Comparison of ENCODE assay signal across 17 cellular contexts in the genomic region with DNA sequence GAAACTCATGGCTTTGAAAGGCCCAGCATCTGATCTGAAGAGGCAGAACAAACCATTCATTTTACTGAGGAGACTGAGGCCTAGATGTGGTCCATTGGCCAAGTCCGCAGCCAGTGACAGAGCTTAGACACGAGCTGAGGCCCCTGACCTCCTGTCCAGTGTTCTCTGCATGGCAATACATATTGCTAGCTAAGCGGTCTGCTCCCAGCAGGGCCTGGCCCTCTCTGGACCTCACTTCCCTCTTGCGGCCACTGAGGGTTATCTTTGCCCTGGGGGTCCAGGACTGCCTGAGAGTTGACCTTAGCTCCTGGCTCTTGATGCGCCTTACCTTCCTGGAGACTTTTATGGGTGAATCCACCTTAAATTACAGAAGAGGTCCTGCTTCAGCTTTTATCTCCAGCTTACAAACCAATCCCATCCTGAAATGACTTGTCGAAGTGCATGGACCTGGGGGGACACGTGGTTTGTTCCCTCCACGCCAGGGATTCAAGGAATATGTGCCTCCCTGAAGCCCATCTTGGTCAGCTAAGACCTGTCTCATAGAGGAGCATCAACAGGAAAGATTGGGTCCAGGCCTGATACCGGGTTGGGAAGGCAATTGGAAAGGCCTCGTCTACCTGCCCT.
DNase-seq lines count a peak whose midpoint lies in the region; ATAC-seq and TF ChIP-seq lines count a peak whose summit lies in the region.
"Had no signal": no experiment of that assay in that cellular context is flagged by ENCODE, and none has a peak within 500 bp of the region (broad histone marks: within the 10 kb centered on the region; RNA-seq: fewer than 3 reads in every experiment).

No MANE protein-coding gene starts in this region.

- ATAC-seq in Right ventricle myocardium inferior (no peak), RWPE2 (ENCODE audit: low read depth) (peak; percentile 14; the same call in 2 of the 3 replicates), left lobe of liver (peak; percentile 45)
- ATAC-seq: Panc1 had no signal

- intact Hi-C loops in Right ventricle myocardium inferior (cut with DNase I), result no loop called here
- intact Hi-C loops in testis (cut with DNase I; ENCODE audit: low total_unique reads), result no loop called here

- no peaks in the 10 kb centered on the region for H3K9me3 ChIP-seq in cardiac muscle cell (ENCODE audit: low read depth)
- H3K9me3 ChIP-seq in RWPE2 (ENCODE audit: severe bottlenecking), result no peaks in the 10 kb centered on the region
- H3K9me3 ChIP-seq in testis, result no peaks in the 10 kb centered on the region

- H3K4me1 ChIP-seq in cardiac muscle cell (ENCODE audit: low read depth) (peaks cover 18% of the 10 kb centered on the region), RWPE2 (ENCODE audit: insufficient read depth, poor library complexity, severe bottlenecking) (peaks cover 23% of the 10 kb centered on the region), testis (peaks cover 8% of the 10 kb centered on the region)

- H3K27ac ChIP-seq in cardiac muscle cell (peak overlapping the region; percentile 78), RWPE2 (ENCODE audit: poor library complexity, severe bottlenecking) (no peak overlapping the region), testis (no peak overlapping the region)
- H3K27ac ChIP-seq: C4-2B had no signal

- H3K36me3 ChIP-seq in cardiac muscle cell (no peaks in the 10 kb centered on the region), RWPE2 (ENCODE audit: low read depth) (peaks cover 34% of the 10 kb centered on the region), testis (ENCODE audit: low read depth, missing control alignments) (no peaks in the 10 kb centered on the region)

- TF ChIP-seq POLR2A in testis (IDR thresholded peaks at IDR 0.05), result no peak

- no peak overlapping the region for H3K4me3 ChIP-seq in cardiac muscle cell
- H3K4me3 ChIP-seq in RWPE2 (ENCODE audit: severe bottlenecking), result no peak overlapping the region
- H3K4me3 ChIP-seq in testis, result no peak overlapping the region

- WGBS in testis, 2 donors, result 92 to 98% methylated on average over 8 to 10 of the region's 10 CpGs

- DNase-seq in cardiac muscle cell (ENCODE audit: low read depth in 1 of 2, low spot score in 1 of 2) (no peak), Right ventricle myocardium inferior (ENCODE audit: missing footprints) (no peak), RWPE2 (ENCODE audit: low spot score) (no peak), left lobe of liver (ENCODE audit: low spot score) (no peak), SW480 (ENCODE audit: low spot score) (no peak), GM13976 (ENCODE audit: low spot score) (no peak), testis (no peak), NCI-H1694 (lab: John Stamatoyannopoulos, UW) (no peak)
- DNase-seq: COR-L47, DMS153, EL, NCI-H1092, NCI-H226, NCI-H524 treated with DMSO at 0.1 percent for 48 hours, SHP77 had no signal

- in situ Hi-C loops in GM13976 (cut with MboI; ENCODE audit: low sequenced_read_pairs, unreplicated experiment), result no loop called here

- H3K27me3 ChIP-seq in cardiac muscle cell, result no peaks in the 10 kb centered on the region
- no peaks in the 10 kb centered on the region for H3K27me3 ChIP-seq in RWPE2 (ENCODE audit: insufficient read depth, poor library complexity, severe bottlenecking)
- no peaks in the 10 kb centered on the region for H3K27me3 ChIP-seq in testis

- TF ChIP-seq CTCF in cardiac muscle cell (IDR thresholded peaks at IDR 0.05; ENCODE audit: low read depth, low read length) (no peak), RWPE2 (IDR thresholded peaks at IDR 0.05; ENCODE audit: poor library complexity, severe bottlenecking) (no peak), GM13976 (IDR thresholded peaks at IDR 0.05; ENCODE audit: borderline replicate concordance, control extremely low read depth, extremely low read depth, insufficient read depth, missing control alignments) (no peak), testis (IDR thresholded peaks at IDR 0.05) (no peak)
